ENCODE assay signal across 16 cellular contexts in genomic region chr12:76962099-76962498, GRCh38.
DNase-seq lines count a peak whose midpoint lies in the region; ATAC-seq, FAIRE-seq and TF ChIP-seq lines count a peak whose summit lies in the region.
"Had no signal": no experiment of that assay in that cellular context is flagged by ENCODE, and none has a peak within 500 bp of the region (broad histone marks: within the 10 kb centered on the region; RNA-seq: fewer than 3 reads in every experiment).

No MANE protein-coding gene starts in this region.

- peaks cover 30% of the 10 kb centered on the region for H3K4me1 ChIP-seq in foreskin keratinocyte
- H3K4me1 ChIP-seq: A549 had no signal

- no peaks in the 10 kb centered on the region for H3K36me3 ChIP-seq in bronchial epithelial cell (ENCODE audit: control insufficient read depth, insufficient read depth, low read length)
- H3K36me3 ChIP-seq: HAP-1 had no signal

- peaks cover 1% of the 10 kb centered on the region for H3K27me3 ChIP-seq in bronchial epithelial cell (ENCODE audit: control insufficient read depth, insufficient read depth, low read length)
- H3K27me3 ChIP-seq in foreskin keratinocyte, result no peaks in the 10 kb centered on the region

- H3K27ac ChIP-seq in foreskin keratinocyte, result no peak overlapping the region
- H3K27ac ChIP-seq: 22Rv1, A549, C4-2B had no signal

- DNase-seq in NCI-H146 (lab: John Stamatoyannopoulos, UW) (peak; percentile 12), NCI-H146 treated with DMSO at 0.1 percent for 48 hours (lab: John Stamatoyannopoulos, UW; ENCODE audit: unreplicated experiment) (no peak), bronchial epithelial cell (ENCODE audit: low read depth) (peak; percentile 58), foreskin keratinocyte (peak; percentile 83 to 91), renal cortical epithelial cell (ENCODE audit: low read depth) (peak; percentile 26), NCI-H1436 (lab: John Stamatoyannopoulos, UW) (no peak)
- DNase-seq in stimulated activated naive CD4-positive, alpha-beta T cell treated with Interleukin-2 at 50 U/mL for 16 hours (lab: John Stamatoyannopoulos, UW), result no peak
- DNase-seq: AML-193; CD4-positive, alpha-beta T cell; DMS79 treated with DMSO at 0.1 percent for 48 hours; GF-D8 had no signal

- no peak overlapping the region for H3K4me3 ChIP-seq in bronchial epithelial cell (ENCODE audit: low read depth, low read length)
- H3K4me3 ChIP-seq: A549, HAP-1 had no signal

- no peak for FAIRE-seq in bronchial epithelial cell (lab: Jason Lieb, UNC)
- FAIRE-seq: A549 had no signal

- TF ChIP-seq CTCF in bronchial epithelial cell (IDR thresholded peaks at IDR 0.05; ENCODE audit: insufficient read depth, low read length, severe bottlenecking) (no peak), foreskin keratinocyte (conservative IDR thresholded peaks at IDR 0.05) (no peak)

- ATAC-seq in foreskin keratinocyte, result peak; percentile 83
- ATAC-seq in GM18868 (IDR thresholded peaks at IDR 0.05; ENCODE audit: unreplicated experiment), result no peak

Comparison
In these comparisons a context has a peak if more than half of its experiments do, and no peak if none do; other contexts are left out.
1. DNase-seq: peak in NCI-H146 (single experiment), bronchial epithelial cell (single experiment), foreskin keratinocyte (2 of 2) and renal cortical epithelial cell (single experiment); none in NCI-H146 treated with DMSO at 0.1 percent for 48 hours (single experiment), NCI-H1436 (single experiment) and stimulated activated naive CD4-positive, alpha-beta T cell treated with Interleukin-2 at 50 U/mL for 16 hours (single experiment).